In the genomic region with DNA sequence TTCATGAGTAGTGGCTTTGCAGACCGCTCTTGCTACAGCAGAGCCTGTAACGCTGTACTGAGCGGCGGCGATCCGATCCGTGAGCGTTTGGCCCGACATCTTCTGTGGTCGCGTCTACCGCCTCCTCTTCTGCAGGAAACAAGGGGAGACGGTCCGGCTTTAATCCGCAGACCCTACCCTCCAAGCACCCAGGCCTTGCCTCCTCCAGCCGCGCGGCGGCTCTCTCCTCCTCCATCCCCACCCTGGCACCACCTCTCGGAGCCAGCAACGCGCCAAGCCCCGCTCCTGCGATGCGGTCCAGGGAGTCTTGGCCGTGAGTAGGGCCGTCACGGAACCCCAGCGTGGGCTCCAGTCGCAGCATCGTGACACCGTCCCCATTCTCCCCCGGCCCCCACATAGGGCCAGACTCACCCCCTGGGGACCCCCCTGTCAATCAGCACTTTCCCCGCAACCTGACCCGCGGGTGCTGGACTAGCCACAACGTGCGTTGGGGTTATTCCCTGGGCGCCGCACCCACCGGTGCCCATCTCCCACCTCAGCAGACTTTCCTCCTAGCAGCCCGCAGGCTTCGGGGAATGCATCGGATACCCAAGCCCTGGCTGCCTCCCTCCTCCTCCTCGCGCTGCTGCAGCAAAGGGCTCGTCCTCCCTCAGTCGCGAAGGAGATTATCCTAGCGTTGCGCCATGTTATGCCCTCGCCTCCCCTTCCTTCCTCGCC, we compare ENCODE assay signal across 8 cellular contexts. TPM values are rescaled to one million over a fixed set of nuclear protein-coding genes. Genes with fewer than 3 reads are reported as not detected.
A peak's percentile ranks its signal among the peaks of the same experiment; 100 is the strongest.
DNase-seq lines count a peak whose midpoint lies in the region; ATAC-seq and TF ChIP-seq lines count a peak whose summit lies in the region.

No MANE protein-coding gene starts in this region.

- WGBS in psoas muscle, 3 donors: 1 to 3% (median 3%) methylated on average over 52 to 53 of the region's 53 CpGs

- no peak overlapping the region for H3K27ac ChIP-seq in psoas muscle

- ATAC-seq in psoas muscle (no peak), HG03457 (IDR thresholded peaks at IDR 0.05; ENCODE audit: unreplicated experiment) (no peak), GM19328 (IDR thresholded peaks at IDR 0.05; ENCODE audit: unreplicated experiment) (no peak), HG02938 (IDR thresholded peaks at IDR 0.05; ENCODE audit: unreplicated experiment) (no peak)

- no peaks in the 10 kb centered on the region for H3K4me1 ChIP-seq in psoas muscle

- no peaks in the 10 kb centered on the region for H3K36me3 ChIP-seq in psoas muscle (ENCODE audit: insufficient read depth in 1 of 2, low read depth in 1 of 2)

- peak; percentile 21 for DNase-seq in NCI-H510A treated with DMSO at 0.1 percent for 48 hours (lab: John Stamatoyannopoulos, UW)
- DNase-seq in globus pallidus (ENCODE audit: low spot score): peak; percentile 27
- no peak for DNase-seq in psoas muscle
- DNase-seq in dermis blood vessel endothelial cell: no peak

- H3K27me3 ChIP-seq in psoas muscle (ENCODE audit: insufficient read depth in 3 of 3, low read length in 2 of 3): peaks cover 0 to 47% (median 10%) of the 10 kb centered on the region in 3 donors

- H3K4me3 ChIP-seq in GM08714 (ENCODE audit: low read length) (peak overlapping the region; percentile 48), psoas muscle (peak overlapping the region; percentile 64)

- TF ChIP-seq CTCF in psoas muscle (IDR thresholded peaks at IDR 0.05): no peak

- no peaks in the 10 kb centered on the region for H3K9me3 ChIP-seq in psoas muscle

- intact Hi-C loops in psoas muscle (cut with DNase I): no loop called here

RNA-seq across cellular contexts. Expression of a gene that starts 0.9 kb away (rescaled TPM):
- under 1 TPM in 2 of 4 donors, not detected in 2; 0.51 to 0.81 TPM for total RNA-seq in psoas muscle
- under 1 TPM in 1 of 3 donors, not detected in 2; 0.09 TPM for polyA plus RNA-seq in psoas muscle
- total RNA-seq in dermis blood vessel endothelial cell: 0.51 and 1.0 TPM in 2 replicates

Comparison
In these comparisons a context has a peak if more than half of its experiments do, and no peak if none do; other contexts are left out.
1. DNase-seq: peak in NCI-H510A treated with DMSO at 0.1 percent for 48 hours (single experiment) and globus pallidus (single experiment); none in psoas muscle (0 of 2) and dermis blood vessel endothelial cell (single experiment).